ENCODE assay signal across 8 cellular contexts in genomic region chr5:172007153-172007794, GRCh38. TPM values are rescaled to one million over a fixed set of nuclear protein-coding genes. Genes with fewer than 3 reads are reported as not detected.
DNase-seq lines count a peak whose midpoint lies in the region; ATAC-seq and TF ChIP-seq lines count a peak whose summit lies in the region.

No MANE protein-coding gene starts in this region.

- H3K36me3 Mint-ChIP-seq in CD4-positive, alpha-beta T cell (ENCODE audit: low read depth): peaks cover 15% of the 10 kb centered on the region
- peaks cover 19% of the 10 kb centered on the region for H3K36me3 Mint-ChIP-seq in activated CD8-positive, alpha-beta T cell treated with anti-CD3 and anti-CD28 coated beads for 36 hours (ENCODE audit: low read depth)
- H3K36me3 Mint-ChIP-seq in glutamatergic neuron (ENCODE audit: unreplicated experiment): no peaks in the 10 kb centered on the region

- no peaks in the 10 kb centered on the region for H3K9me3 ChIP-seq in CD4-positive, alpha-beta T cell (ENCODE audit: control insufficient read depth, low read length)

- H3K4me1 Mint-ChIP-seq in CD4-positive, alpha-beta T cell (ENCODE audit: low read depth): peaks cover 50% of the 10 kb centered on the region
- H3K4me1 Mint-ChIP-seq in activated CD8-positive, alpha-beta T cell treated with anti-CD3 and anti-CD28 coated beads for 36 hours (ENCODE audit: low read depth): peaks cover 46% of the 10 kb centered on the region
- peaks cover 28% of the 10 kb centered on the region for H3K4me1 Mint-ChIP-seq in glutamatergic neuron (ENCODE audit: low read depth, unreplicated experiment)

- no peaks in the 10 kb centered on the region for H3K36me3 ChIP-seq in rectal smooth muscle tissue (ENCODE audit: control insufficient read depth, insufficient read depth, low read length)

- peak overlapping the region; percentile 93 for H3K4me3 ChIP-seq in rectal smooth muscle tissue (ENCODE audit: low read length)

- H3K27me3 Mint-ChIP-seq in CD4-positive, alpha-beta T cell: no peaks in the 10 kb centered on the region
- H3K27me3 Mint-ChIP-seq in activated CD8-positive, alpha-beta T cell treated with anti-CD3 and anti-CD28 coated beads for 36 hours: no peaks in the 10 kb centered on the region
- H3K27me3 Mint-ChIP-seq in glutamatergic neuron (ENCODE audit: unreplicated experiment): peaks cover 7% of the 10 kb centered on the region

- no peak for TF ChIP-seq CTCF in CD4-positive, alpha-beta T cell (IDR thresholded peaks at IDR 0.05)
- no peak for TF ChIP-seq CTCF in activated CD8-positive, alpha-beta T cell treated with anti-CD3 and anti-CD28 coated beads for 36 hours (IDR thresholded peaks at IDR 0.05)
- no peak for TF ChIP-seq CTCF in glutamatergic neuron (IDR thresholded peaks at IDR 0.05; ENCODE audit: partially characterized antibody, unreplicated experiment)

- CTCF ChIA-PET in CD4-positive, alpha-beta T cell (lab: Charles Lee): interaction anchor here (0.6 to 1.6 kb wide), 4 partner anchors 96 to 181 kb away, joined by 3 to 7 read pairs (median 5); partner anchors contain the start of gene STK10
- CTCF ChIA-PET in activated CD8-positive, alpha-beta T cell treated with anti-CD3 and anti-CD28 coated beads for 36 hours (lab: Charles Lee): interaction anchor here (0.7 to 6.9 kb wide), 19 partner anchors 9 to 690 kb away, joined by 3 to 77 read pairs (median 4); partner anchors contain the start of genes STK10 and UBTD2

- POLR2A ChIA-PET in CD4-positive, alpha-beta T cell (lab: Charles Lee): interaction anchor here (0.6 to 5.3 kb wide), 35 partner anchors 10 to 1911 kb away, joined by 3 to 57 read pairs (median 5); partner anchors contain the start of genes NPM1, STK10 and UBTD2
- POLR2A ChIA-PET in activated CD8-positive, alpha-beta T cell treated with anti-CD3 and anti-CD28 coated beads for 36 hours (lab: Charles Lee): interaction anchor here (0.7 to 7.7 kb wide), 28 partner anchors 10 to 618 kb away, joined by 3 to 115 read pairs (median 4); partner anchors contain the start of genes NPM1 and STK10

- peak in 2 of 10 experiments; percentile 2 to 11 for DNase-seq in CD4-positive, alpha-beta T cell
- peak; percentile 45 for DNase-seq in activated CD8-positive, alpha-beta T cell treated with anti-CD3 and anti-CD28 coated beads for 36 hours
- no peak for DNase-seq in glutamatergic neuron
- DNase-seq in NCI-H2029 (lab: John Stamatoyannopoulos, UW): no peak
- no peak for DNase-seq in NCI-H187 treated with DMSO at 0.1 percent for 48 hours (lab: John Stamatoyannopoulos, UW)

- peak overlapping the region; percentile 96 for H3K27ac ChIP-seq in CD4-positive, alpha-beta T cell (ENCODE audit: low read depth, low read length)
- peak overlapping the region; percentile 98 for H3K27ac ChIP-seq in rectal smooth muscle tissue (ENCODE audit: low read depth, low read length)

- peak overlapping the region; percentile 99 for H3K27ac Mint-ChIP-seq in CD4-positive, alpha-beta T cell
- H3K27ac Mint-ChIP-seq in activated CD8-positive, alpha-beta T cell treated with anti-CD3 and anti-CD28 coated beads for 36 hours: peak overlapping the region; percentile 97
- peak overlapping the region; percentile 100 for H3K27ac Mint-ChIP-seq in glutamatergic neuron (ENCODE audit: unreplicated experiment)

- peak; percentile 21 for ATAC-seq in CD4-positive, alpha-beta T cell (ENCODE audit: poor library complexity)
- ATAC-seq in HG03139 (IDR thresholded peaks at IDR 0.05; ENCODE audit: unreplicated experiment): peak; percentile 2
- ATAC-seq in activated CD8-positive, alpha-beta T cell treated with anti-CD3 and anti-CD28 coated beads for 36 hours: no peak
- no peak for ATAC-seq in HG02885 (IDR thresholded peaks at IDR 0.05; ENCODE audit: poor library complexity, unreplicated experiment)

- no peaks in the 10 kb centered on the region for H3K27me3 ChIP-seq in CD4-positive, alpha-beta T cell (ENCODE audit: control insufficient read depth, insufficient read depth, low read length)
- no peaks in the 10 kb centered on the region for H3K27me3 ChIP-seq in rectal smooth muscle tissue (ENCODE audit: control insufficient read depth, insufficient read depth, low read length)

- H3K4me1 ChIP-seq in rectal smooth muscle tissue (ENCODE audit: control insufficient read depth, insufficient read depth, low read length): peaks cover 15% of the 10 kb centered on the region

- peak overlapping the region; percentile 97 for H3K4me3 Mint-ChIP-seq in CD4-positive, alpha-beta T cell
- peak overlapping the region; percentile 98 for H3K4me3 Mint-ChIP-seq in activated CD8-positive, alpha-beta T cell treated with anti-CD3 and anti-CD28 coated beads for 36 hours
- peak overlapping the region; percentile 100 for H3K4me3 Mint-ChIP-seq in glutamatergic neuron (ENCODE audit: unreplicated experiment)

- H3K9me3 Mint-ChIP-seq in CD4-positive, alpha-beta T cell: no peaks in the 10 kb centered on the region
- no peaks in the 10 kb centered on the region for H3K9me3 Mint-ChIP-seq in activated CD8-positive, alpha-beta T cell treated with anti-CD3 and anti-CD28 coated beads for 36 hours
- H3K9me3 Mint-ChIP-seq in glutamatergic neuron (ENCODE audit: unreplicated experiment): peaks cover 14% of the 10 kb centered on the region

- H3K9ac ChIP-seq in rectal smooth muscle tissue (ENCODE audit: low read length): peak overlapping the region; percentile 74

- intact Hi-C loops in CD4-positive, alpha-beta T cell (cut with DNase I, micrococcal nuclease): loop anchor here (2.0 to 5.0 kb wide), 7 partner anchors 50 to 1050 kb away; partner anchors contain the start of genes STK10 (in 2 of the 2), CREBRF (in 1 of the 2), NPM1 (in 1 of the 2) and RPL26L1 (in 1 of the 2)
- intact Hi-C loops in activated CD8-positive, alpha-beta T cell treated with anti-CD3 and anti-CD28 coated beads for 36 hours (cut with micrococcal nuclease): loop anchor here (5.0 kb wide), 2 partner anchors 100 to 170 kb away; no protein-coding TSS in a partner anchor

RNA-seq across cellular contexts. Expression of gene FBXW11, which starts 0.8 kb away (rescaled TPM):
- 10 to 100 TPM; 20.9 to 24.0 TPM for total RNA-seq in CD4-positive, alpha-beta T cell
- 10 to 100 TPM; 49.3 to 52.6 TPM for total RNA-seq in activated CD8-positive, alpha-beta T cell treated with anti-CD3 and anti-CD28 coated beads for 36 hours
- total RNA-seq in glutamatergic neuron (ENCODE audit: unreplicated experiment): 110 TPM

Comparison
In these comparisons a context has a peak if more than half of its experiments do, and no peak if none do; other contexts are left out.
1. ATAC-seq: peak in CD4-positive, alpha-beta T cell (single experiment) and HG03139 (single experiment); none in activated CD8-positive, alpha-beta T cell treated with anti-CD3 and anti-CD28 coated beads for 36 hours (single experiment) and HG02885 (single experiment).
2. Peak in every context shown above with its lines, with median percentiles within 50 percentile points of each other: H3K27ac Mint-ChIP-seq and H3K4me3 Mint-ChIP-seq.